In the genomic region with DNA sequence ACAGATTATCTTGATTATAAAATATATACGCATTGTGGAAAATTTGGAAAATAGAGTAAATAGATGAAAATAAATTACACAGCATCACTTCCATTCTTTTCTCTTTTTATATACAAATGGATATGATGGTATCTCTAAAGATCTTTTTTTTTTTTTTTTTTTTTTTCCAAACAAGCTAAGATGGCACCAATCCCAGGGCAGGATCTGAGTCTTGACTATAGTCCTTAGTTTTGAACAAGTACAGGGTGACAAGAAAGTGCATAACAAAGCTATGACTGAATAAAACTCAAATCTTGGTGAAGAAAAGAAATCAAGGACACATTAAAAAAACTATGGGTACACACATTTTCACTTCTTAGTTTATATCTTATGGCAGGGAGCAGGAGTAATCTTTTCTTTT, we compare ENCODE assay signal across 2 cellular contexts.
TF ChIP-seq lines count a peak whose summit lies in the region.

No MANE protein-coding gene starts in this region.

TF ChIP-seq in HCT116, 20 proteins besides CTCF, POLR2A, EP300 and RAD21:
- TF ChIP-seq SRF (IDR thresholded peaks at IDR 0.05; ENCODE audit: low read depth) (no peak), POLR2AphosphoS5 (IDR thresholded peaks at IDR 0.05; ENCODE audit: low read depth, low read length) (no peak)

TF ChIP-seq in SK-N-SH, 30 proteins besides CTCF, POLR2A, EP300 and RAD21:
- TF ChIP-seq MEF2A (IDR thresholded peaks at IDR 0.05; ENCODE audit: borderline replicate concordance, low read depth) (no peak), ELF1 (IDR thresholded peaks at IDR 0.05) (no peak), MXI1 (IDR thresholded peaks at IDR 0.05; ENCODE audit: low read depth, low read length) (no peak), GABPA (IDR thresholded peaks at IDR 0.05; ENCODE audit: low read depth) (no peak), NFIC (IDR thresholded peaks at IDR 0.05; ENCODE audit: borderline replicate concordance) (no peak), SIN3A (IDR thresholded peaks at IDR 0.05; ENCODE audit: borderline replicate concordance, low read depth, low read length) (no peak), TCF12 (IDR thresholded peaks at IDR 0.05) (no peak), POLR2AphosphoS5 (IDR thresholded peaks at IDR 0.05; ENCODE audit: low read depth, low read length) (no peak), NRF1 (IDR thresholded peaks at IDR 0.05; ENCODE audit: low read depth, low read length) (no peak), RFX5 (IDR thresholded peaks at IDR 0.05; ENCODE audit: low read length) (no peak), CHD2 (IDR thresholded peaks at IDR 0.05; ENCODE audit: low read length, partially characterized antibody) (no peak), SMC3 (IDR thresholded peaks at IDR 0.05; ENCODE audit: low read depth, low read length) (no peak), FOXM1 (IDR thresholded peaks at IDR 0.05; ENCODE audit: low read depth) (no peak)
- TF ChIP-seq, protein P1, sequence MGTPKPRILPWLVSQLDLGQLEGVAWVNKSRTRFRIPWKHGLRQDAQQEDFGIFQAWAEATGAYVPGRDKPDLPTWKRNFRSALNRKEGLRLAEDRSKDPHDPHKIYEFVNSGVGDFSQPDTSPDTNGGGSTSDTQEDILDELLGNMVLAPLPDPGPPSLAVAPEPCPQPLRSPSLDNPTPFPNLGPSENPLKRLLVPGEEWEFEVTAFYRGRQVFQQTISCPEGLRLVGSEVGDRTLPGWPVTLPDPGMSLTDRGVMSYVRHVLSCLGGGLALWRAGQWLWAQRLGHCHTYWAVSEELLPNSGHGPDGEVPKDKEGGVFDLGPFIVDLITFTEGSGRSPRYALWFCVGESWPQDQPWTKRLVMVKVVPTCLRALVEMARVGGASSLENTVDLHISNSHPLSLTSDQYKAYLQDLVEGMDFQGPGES (IDR thresholded peaks at IDR 0.05; ENCODE audit: low read depth, low read length): no peak
- TF ChIP-seq, protein P2, sequence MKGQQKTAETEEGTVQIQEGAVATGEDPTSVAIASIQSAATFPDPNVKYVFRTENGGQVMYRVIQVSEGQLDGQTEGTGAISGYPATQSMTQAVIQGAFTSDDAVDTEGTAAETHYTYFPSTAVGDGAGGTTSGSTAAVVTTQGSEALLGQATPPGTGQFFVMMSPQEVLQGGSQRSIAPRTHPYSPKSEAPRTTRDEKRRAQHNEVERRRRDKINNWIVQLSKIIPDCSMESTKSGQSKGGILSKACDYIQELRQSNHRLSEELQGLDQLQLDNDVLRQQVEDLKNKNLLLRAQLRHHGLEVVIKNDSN (IDR thresholded peaks at IDR 0.05; ENCODE audit: borderline replicate concordance, low read depth): no peak
- TF ChIP-seq, protein P3, sequence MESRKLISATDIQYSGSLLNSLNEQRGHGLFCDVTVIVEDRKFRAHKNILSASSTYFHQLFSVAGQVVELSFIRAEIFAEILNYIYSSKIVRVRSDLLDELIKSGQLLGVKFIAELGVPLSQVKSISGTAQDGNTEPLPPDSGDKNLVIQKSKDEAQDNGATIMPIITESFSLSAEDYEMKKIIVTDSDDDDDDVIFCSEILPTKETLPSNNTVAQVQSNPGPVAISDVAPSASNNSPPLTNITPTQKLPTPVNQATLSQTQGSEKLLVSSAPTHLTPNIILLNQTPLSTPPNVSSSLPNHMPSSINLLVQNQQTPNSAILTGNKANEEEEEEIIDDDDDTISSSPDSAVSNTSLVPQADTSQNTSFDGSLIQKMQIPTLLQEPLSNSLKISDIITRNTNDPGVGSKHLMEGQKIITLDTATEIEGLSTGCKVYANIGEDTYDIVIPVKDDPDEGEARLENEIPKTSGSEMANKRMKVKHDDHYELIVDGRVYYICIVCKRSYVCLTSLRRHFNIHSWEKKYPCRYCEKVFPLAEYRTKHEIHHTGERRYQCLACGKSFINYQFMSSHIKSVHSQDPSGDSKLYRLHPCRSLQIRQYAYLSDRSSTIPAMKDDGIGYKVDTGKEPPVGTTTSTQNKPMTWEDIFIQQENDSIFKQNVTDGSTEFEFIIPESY (IDR thresholded peaks at IDR 0.05; ENCODE audit: borderline replicate concordance, low read depth): no peak
- TF ChIP-seq, protein P4, sequence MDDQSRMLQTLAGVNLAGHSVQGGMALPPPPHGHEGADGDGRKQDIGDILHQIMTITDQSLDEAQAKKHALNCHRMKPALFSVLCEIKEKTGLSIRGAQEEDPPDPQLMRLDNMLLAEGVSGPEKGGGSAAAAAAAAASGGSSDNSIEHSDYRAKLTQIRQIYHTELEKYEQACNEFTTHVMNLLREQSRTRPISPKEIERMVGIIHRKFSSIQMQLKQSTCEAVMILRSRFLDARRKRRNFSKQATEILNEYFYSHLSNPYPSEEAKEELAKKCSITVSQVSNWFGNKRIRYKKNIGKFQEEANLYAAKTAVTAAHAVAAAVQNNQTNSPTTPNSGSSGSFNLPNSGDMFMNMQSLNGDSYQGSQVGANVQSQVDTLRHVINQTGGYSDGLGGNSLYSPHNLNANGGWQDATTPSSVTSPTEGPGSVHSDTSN (IDR thresholded peaks at IDR 0.05): no peak
